In the genomic region with DNA sequence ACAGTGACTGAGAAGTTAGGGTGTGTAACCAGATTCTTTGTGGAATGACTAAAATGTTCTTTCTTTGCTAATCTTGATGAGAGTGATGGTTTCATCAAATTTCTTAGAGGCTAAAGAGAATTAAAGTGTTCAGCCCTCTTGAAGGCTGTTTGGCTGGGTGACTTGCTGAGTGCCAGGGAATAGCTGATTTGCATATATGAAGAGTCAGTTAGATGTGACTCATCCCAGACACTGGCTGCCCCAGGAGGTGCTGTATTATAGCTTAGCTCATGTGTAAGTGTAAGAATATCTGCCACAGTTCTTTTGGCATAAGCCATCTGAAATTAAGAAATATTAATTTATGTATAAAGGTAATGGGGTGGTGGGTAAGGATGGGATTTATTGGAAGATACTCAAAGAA, we compare ENCODE assay signal across 1 cellular context.
TF ChIP-seq lines count a peak whose summit lies in the region.

No MANE protein-coding gene starts in this region.

TF ChIP-seq in GM23338, 12 proteins besides CTCF, POLR2A, EP300 and RAD21 (continued from another document):
- TF ChIP-seq EZH2 (IDR thresholded peaks at IDR 0.05; ENCODE audit: low read depth, unreplicated experiment) (no peak), ETS1 (IDR thresholded peaks at IDR 0.05) (no peak), CREB1 (CRISPR knock-in tag; IDR thresholded peaks at IDR 0.05; ENCODE audit: low read depth) (no peak), POLR2AphosphoS5 (IDR thresholded peaks at IDR 0.05; ENCODE audit: low read depth) (no peak), ZNF331 (CRISPR knock-in tag; IDR thresholded peaks at IDR 0.05; ENCODE audit: low read depth) (no peak), ZNF114 (CRISPR knock-in tag; IDR thresholded peaks at IDR 0.05) (no peak), EZH2phosphoT487 (IDR thresholded peaks at IDR 0.05; ENCODE audit: unreplicated experiment) (no peak), JUNB (IDR thresholded peaks at IDR 0.05; ENCODE audit: unreplicated experiment) (no peak), NANOG (IDR thresholded peaks at IDR 0.05; ENCODE audit: borderline replicate concordance) (no peak)
- TF ChIP-seq, protein P1, sequence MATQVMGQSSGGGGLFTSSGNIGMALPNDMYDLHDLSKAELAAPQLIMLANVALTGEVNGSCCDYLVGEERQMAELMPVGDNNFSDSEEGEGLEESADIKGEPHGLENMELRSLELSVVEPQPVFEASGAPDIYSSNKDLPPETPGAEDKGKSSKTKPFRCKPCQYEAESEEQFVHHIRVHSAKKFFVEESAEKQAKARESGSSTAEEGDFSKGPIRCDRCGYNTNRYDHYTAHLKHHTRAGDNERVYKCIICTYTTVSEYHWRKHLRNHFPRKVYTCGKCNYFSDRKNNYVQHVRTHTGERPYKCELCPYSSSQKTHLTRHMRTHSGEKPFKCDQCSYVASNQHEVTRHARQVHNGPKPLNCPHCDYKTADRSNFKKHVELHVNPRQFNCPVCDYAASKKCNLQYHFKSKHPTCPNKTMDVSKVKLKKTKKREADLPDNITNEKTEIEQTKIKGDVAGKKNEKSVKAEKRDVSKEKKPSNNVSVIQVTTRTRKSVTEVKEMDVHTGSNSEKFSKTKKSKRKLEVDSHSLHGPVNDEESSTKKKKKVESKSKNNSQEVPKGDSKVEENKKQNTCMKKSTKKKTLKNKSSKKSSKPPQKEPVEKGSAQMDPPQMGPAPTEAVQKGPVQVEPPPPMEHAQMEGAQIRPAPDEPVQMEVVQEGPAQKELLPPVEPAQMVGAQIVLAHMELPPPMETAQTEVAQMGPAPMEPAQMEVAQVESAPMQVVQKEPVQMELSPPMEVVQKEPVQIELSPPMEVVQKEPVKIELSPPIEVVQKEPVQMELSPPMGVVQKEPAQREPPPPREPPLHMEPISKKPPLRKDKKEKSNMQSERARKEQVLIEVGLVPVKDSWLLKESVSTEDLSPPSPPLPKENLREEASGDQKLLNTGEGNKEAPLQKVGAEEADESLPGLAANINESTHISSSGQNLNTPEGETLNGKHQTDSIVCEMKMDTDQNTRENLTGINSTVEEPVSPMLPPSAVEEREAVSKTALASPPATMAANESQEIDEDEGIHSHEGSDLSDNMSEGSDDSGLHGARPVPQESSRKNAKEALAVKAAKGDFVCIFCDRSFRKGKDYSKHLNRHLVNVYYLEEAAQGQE (IDR thresholded peaks at IDR 0.05; ENCODE audit: unreplicated experiment), result no peak
